ENCODE assay signal across 8 cellular contexts in genomic region chr1:1398677-1399186, GRCh38. TPM values are rescaled to one million over a fixed set of nuclear protein-coding genes. Genes with fewer than 3 reads are reported as not detected.
DNase-seq lines count a peak whose midpoint lies in the region; ATAC-seq and TF ChIP-seq lines count a peak whose summit lies in the region.

No MANE protein-coding gene starts in this region.

- POLR2A ChIA-PET in activated CD4-positive, alpha-beta T cell treated with anti-CD3 and anti-CD28 coated beads for 36 hours (lab: Charles Lee) = interaction anchor here (0.5 to 1.3 kb wide), 9 partner anchors 9 to 420 kb away, joined by 3 to 12 read pairs (median 3); partner anchors contain the start of gene AURKAIP1

- H3K4me3 ChIP-seq in astrocyte of the cerebellum (ENCODE audit: low read depth, low read length) (peak overlapping the region; percentile 97), right lobe of liver (peak overlapping the region; percentile 99 to 100 (median 100)), uterus (peak overlapping the region; percentile 94 to 97)

- peak overlapping the region; percentile 93 for H3K4me3 Mint-ChIP-seq in activated CD4-positive, alpha-beta T cell treated with anti-CD3 and anti-CD28 coated beads for 36 hours

- H3K27me3 ChIP-seq in right lobe of liver = no peaks in the 10 kb centered on the region
- no peaks in the 10 kb centered on the region for H3K27me3 ChIP-seq in uterus

- CTCF ChIA-PET in activated CD4-positive, alpha-beta T cell treated with anti-CD3 and anti-CD28 coated beads for 36 hours (lab: Charles Lee) = interaction anchor here (0.7 to 3.1 kb wide), 9 partner anchors 9 to 334 kb away, joined by 3 to 15 read pairs (median 3); partner anchors contain the start of genes AURKAIP1 and MRPL20

- peaks cover 50% of the 10 kb centered on the region for H3K4me1 Mint-ChIP-seq in activated CD4-positive, alpha-beta T cell treated with anti-CD3 and anti-CD28 coated beads for 36 hours

- no peaks in the 10 kb centered on the region for H3K9me3 Mint-ChIP-seq in activated CD4-positive, alpha-beta T cell treated with anti-CD3 and anti-CD28 coated beads for 36 hours (ENCODE audit: low read depth)

- intact Hi-C loops in activated CD4-positive, alpha-beta T cell treated with anti-CD3 and anti-CD28 coated beads for 36 hours (cut with DNase I, micrococcal nuclease) = loop anchor here (1.0 to 2.0 kb wide), 14 partner anchors 9 to 326 kb away; partner anchors contain the start of genes MRPL20 (in 2 of the 2), ATAD3A (in 1 of the 2), ATAD3B (in 1 of the 2) and AURKAIP1 (in 1 of the 2)
- intact Hi-C loops in right lobe of liver (cut with DNase I) = no loop called here
- intact Hi-C loops in uterus (cut with DNase I; ENCODE audit: low total_unique reads) = no loop called here

- DNase-seq in activated CD4-positive, alpha-beta T cell treated with anti-CD3 and anti-CD28 coated beads for 36 hours = peak; percentile 26
- DNase-seq in activated CD4-positive, alpha-beta T cell treated with anti-CD3 and anti-CD28 coated beads for 1 hour = no peak
- no peak for DNase-seq in astrocyte of the cerebellum (ENCODE audit: low read depth)
- DNase-seq in right lobe of liver = no peak
- no peak for DNase-seq in uterus
- DNase-seq in dermis blood vessel endothelial cell = no peak

- TF ChIP-seq CTCF in astrocyte of the cerebellum (IDR thresholded peaks at IDR 0.05; ENCODE audit: low read depth, low read length, missing control alignments) (no peak), right lobe of liver (IDR thresholded peaks at IDR 0.05) (no peak), uterus (IDR thresholded peaks at IDR 0.05) (no peak)

- H3K27ac ChIP-seq in right lobe of liver = peak overlapping the region; percentile 47 to 75 (median 75)
- H3K27ac ChIP-seq in uterus = peak overlapping the region; percentile 68 to 83

- in situ Hi-C loops in astrocyte of the cerebellum (cut with HindIII; ENCODE audit: low sequenced_read_pairs) = no loop called here

- H3K9me3 ChIP-seq in right lobe of liver (no peaks in the 10 kb centered on the region), uterus (no peaks in the 10 kb centered on the region)

- WGBS in right lobe of liver (ENCODE audit: insufficient coverage, low coverage, low lambda C conversion rate, missing lambda C conversion rate) = 0% methylated on average over 2 of the region's 54 CpGs

- no peaks in the 10 kb centered on the region for H3K27me3 Mint-ChIP-seq in activated CD4-positive, alpha-beta T cell treated with anti-CD3 and anti-CD28 coated beads for 36 hours

- TF ChIP-seq POLR2A in right lobe of liver (IDR thresholded peaks at IDR 0.05) (no peak), uterus (IDR thresholded peaks at IDR 0.05) (no peak)

- H3K36me3 ChIP-seq in right lobe of liver (peaks cover 0 to 63% (median 19%) of the 10 kb centered on the region in 4 donors), uterus (no peaks in the 10 kb centered on the region)

- peak overlapping the region; percentile 91 for H3K27ac Mint-ChIP-seq in activated CD4-positive, alpha-beta T cell treated with anti-CD3 and anti-CD28 coated beads for 36 hours

- ATAC-seq in activated CD4-positive, alpha-beta T cell treated with anti-CD3 and anti-CD28 coated beads for 36 hours = no peak
- ATAC-seq in HG03342 (IDR thresholded peaks at IDR 0.05; ENCODE audit: unreplicated experiment) (peak; percentile 17), right lobe of liver (no peak), GM21515 (IDR thresholded peaks at IDR 0.05; ENCODE audit: unreplicated experiment) (no peak)

- H3K36me3 Mint-ChIP-seq in activated CD4-positive, alpha-beta T cell treated with anti-CD3 and anti-CD28 coated beads for 36 hours (ENCODE audit: low read depth) = peaks cover 70% of the 10 kb centered on the region

- peaks cover 0 to 43% (median 9%) of the 10 kb centered on the region in 4 donors for H3K4me1 ChIP-seq in right lobe of liver
- H3K4me1 ChIP-seq in uterus = peaks cover 6 to 18% of the 10 kb centered on the region in 2 donors

RNA-seq across cellular contexts. Expression of gene CCNL2, which starts 0.4 kb away (rescaled TPM):
- total RNA-seq in activated CD4-positive, alpha-beta T cell treated with anti-CD3 and anti-CD28 coated beads for 36 hours = 10 to 100 TPM; 73.6 to 89.7 TPM
- total RNA-seq in right lobe of liver (100 to 1,000 TPM in 4 of 6 experiments, 10 to 100 TPM in 2; 80.8 to 127 (median 101) TPM), uterus (100 to 1,000 TPM; 207 to 351 (median 281) TPM), dermis blood vessel endothelial cell (71.1 and 183 TPM in 2 replicates)

RNA-seq across cellular contexts. Expression of gene MRPL20, which starts 8.4 kb away (rescaled TPM):
- total RNA-seq in activated CD4-positive, alpha-beta T cell treated with anti-CD3 and anti-CD28 coated beads for 36 hours = 100 to 1,000 TPM; 126 to 143 TPM
- total RNA-seq in right lobe of liver (10 to 100 TPM; 44.1 to 91.2 (median 56.5) TPM), uterus (100 to 1,000 TPM in 1 of 4 donors, 10 to 100 TPM in 3; 34.3 to 114 (median 65.1) TPM), dermis blood vessel endothelial cell (98.2 and 102 TPM in 2 replicates)

RNA-seq across cellular contexts. Expression of gene ANKRD65, which starts 22.3 kb away (rescaled TPM):
- total RNA-seq in activated CD4-positive, alpha-beta T cell treated with anti-CD3 and anti-CD28 coated beads for 36 hours = not detected
- total RNA-seq in right lobe of liver = under 1 TPM; 0.19 to 0.89 (median 0.35) TPM
- 10 to 100 TPM in 2 of 4 donors, 1 to 10 TPM in 2; 1.3 to 20.0 (median 6.7) TPM for total RNA-seq in uterus
- total RNA-seq in dermis blood vessel endothelial cell = 0.28 and 0.51 TPM in 2 replicates

RNA-seq across cellular contexts. Expression of gene AURKAIP1, which starts 23.7 kb away (rescaled TPM):
- total RNA-seq in activated CD4-positive, alpha-beta T cell treated with anti-CD3 and anti-CD28 coated beads for 36 hours = 100 to 1,000 TPM in 1 of 2 experiments, 10 to 100 TPM in 1; 89.5 to 117 TPM
- total RNA-seq in right lobe of liver (100 to 1,000 TPM in 3 of 6 experiments, 10 to 100 TPM in 3; 70.0 to 140 (median 104) TPM), uterus (10 to 100 TPM; 13.2 to 75.8 (median 31.1) TPM), dermis blood vessel endothelial cell (80.2 and 106 TPM in 2 replicates)

RNA-seq across cellular contexts. Expression of gene VWA1, which starts 36.8 kb away (rescaled TPM):
- total RNA-seq in activated CD4-positive, alpha-beta T cell treated with anti-CD3 and anti-CD28 coated beads for 36 hours = under 1 TPM; 0.56 to 0.78 TPM
- 100 to 1,000 TPM in 1 of 6 experiments, 10 to 100 TPM in 5; 39.5 to 195 (median 78.7) TPM for total RNA-seq in right lobe of liver
- total RNA-seq in uterus = 10 to 100 TPM; 15.6 to 67.1 (median 47.1) TPM
- 12.7 and 45.3 TPM in 2 replicates for total RNA-seq in dermis blood vessel endothelial cell

Comparison
In these comparisons a context has a peak if more than half of its experiments do, and no peak if none do; other contexts are left out.
1. intact Hi-C loops: an anchor here in activated CD4-positive, alpha-beta T cell treated with anti-CD3 and anti-CD28 coated beads for 36 hours (1.0 to 2.0 kb wide); none called in right lobe of liver and uterus.